In the genomic region with DNA sequence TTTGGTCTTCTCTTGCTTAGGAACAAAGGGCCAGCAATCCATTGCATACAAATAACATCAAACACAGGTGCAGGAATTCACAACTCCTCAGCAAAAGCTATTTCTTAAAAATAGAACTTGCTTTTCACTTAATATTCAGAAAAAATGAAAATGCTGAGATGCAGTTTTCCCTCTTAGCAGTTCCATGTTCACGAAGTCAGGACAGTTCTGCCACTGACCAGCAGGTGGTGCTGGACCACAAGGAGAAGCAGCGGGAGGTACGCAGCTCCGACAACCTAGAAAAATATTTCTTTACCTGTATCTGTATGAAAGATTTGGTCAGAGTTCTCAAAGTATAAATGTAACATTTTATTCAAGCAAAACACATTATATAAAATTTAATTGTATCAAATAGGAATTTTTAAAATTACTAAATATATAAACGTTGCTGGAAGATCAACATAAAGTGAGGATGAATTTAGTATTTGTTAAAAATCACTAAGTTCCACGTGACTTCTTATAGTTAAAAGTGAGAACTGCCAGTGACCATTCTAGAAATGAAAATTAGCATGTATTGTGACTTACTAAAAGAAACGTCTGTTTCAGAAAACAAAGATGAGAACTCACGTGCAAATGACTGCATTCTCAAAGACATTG, we compare ENCODE assay signal across 8 cellular contexts. TPM values are rescaled to one million over a fixed set of nuclear protein-coding genes. Genes with fewer than 3 reads are reported as not detected.
DNase-seq lines count a peak whose midpoint lies in the region; ATAC-seq and TF ChIP-seq lines count a peak whose summit lies in the region.

No MANE protein-coding gene starts in this region.

- peaks cover 3% of the 10 kb centered on the region for H3K4me1 Mint-ChIP-seq in CD8-positive, alpha-beta T cell (ENCODE audit: low read depth)
- H3K4me1 Mint-ChIP-seq in GM23338 (no peaks in the 10 kb centered on the region; the same call in 2 of the 3 replicates), nephron progenitor cell (no peaks in the 10 kb centered on the region)

- POLR2A ChIA-PET in CD8-positive, alpha-beta T cell (lab: Charles Lee): no interaction called here

- intact Hi-C loops in CD8-positive, alpha-beta T cell (cut with DNase I, micrococcal nuclease): loop anchor here in 1 of 2 experiments (1.0 to 5.0 kb wide), 2 partner anchors 99 to 781 kb away; no protein-coding TSS in a partner anchor

- H3K4me3 ChIP-seq in CD8-positive, alpha-beta T cell (ENCODE audit: low read depth, low read length): no peak overlapping the region
- H3K4me3 ChIP-seq in GM23338: no peak overlapping the region

- TF ChIP-seq CTCF in CD8-positive, alpha-beta T cell (IDR thresholded peaks at IDR 0.05): peak; percentile 100
- TF ChIP-seq CTCF in GM23338 (conservative IDR thresholded peaks at IDR 0.05; ENCODE audit: low read depth in 2 of 2) (peak; percentile 92 to 99), nephron progenitor cell (IDR thresholded peaks at IDR 0.05) (peak; percentile 99)

- H3K36me3 ChIP-seq in CD8-positive, alpha-beta T cell (ENCODE audit: insufficient read depth, low read length): no peaks in the 10 kb centered on the region
- no peaks in the 10 kb centered on the region for H3K36me3 ChIP-seq in GM23338 (ENCODE audit: insufficient read depth)

- H3K27ac ChIP-seq in CD8-positive, alpha-beta T cell (ENCODE audit: low read depth, low read length): no peak overlapping the region
- no peak overlapping the region for H3K27ac ChIP-seq in GM23338 (ENCODE audit: low read depth)

- H4K20me1 ChIP-seq in GM23338 (replicated peaks; ENCODE audit: insufficient read depth): peaks cover 23% of the 10 kb centered on the region; the same call in 1 of the 2 replicates

- H3K9me3 ChIP-seq in CD8-positive, alpha-beta T cell (ENCODE audit: low read length): no peaks in the 10 kb centered on the region

- H2AFZ ChIP-seq in GM23338: no peak overlapping the region

- peak; percentile 77 for ATAC-seq in CD8-positive, alpha-beta T cell
- ATAC-seq in GM23338 (no peak), esophagus mucosa (peak; percentile 80), HG03175 (IDR thresholded peaks at IDR 0.05; ENCODE audit: unreplicated experiment) (no peak)

- peaks cover 3% of the 10 kb centered on the region for H3K27me3 ChIP-seq in CD8-positive, alpha-beta T cell (ENCODE audit: insufficient read depth, low read length)
- H3K27me3 ChIP-seq in GM23338 (ENCODE audit: insufficient read depth): peaks cover 10% of the 10 kb centered on the region; the same call in 1 of the 2 replicates

- CTCF ChIA-PET in CD8-positive, alpha-beta T cell (lab: Charles Lee): interaction anchor here (0.6 to 4.9 kb wide), 19 partner anchors 8 to 97 kb away, joined by 3 to 53 read pairs (median 4); no protein-coding TSS in a partner anchor

- peak; percentile 48 to 82 (median 77) for DNase-seq in CD8-positive, alpha-beta T cell
- DNase-seq in GM23338 (ENCODE audit: low spot score): peak; percentile 85
- peak; percentile 51 for DNase-seq in NCI-H510A treated with DMSO at 0.1 percent for 48 hours (lab: John Stamatoyannopoulos, UW)
- DNase-seq in activated CD8-positive, alpha-beta memory T cell treated with anti-CD3 and anti-CD28 coated beads, Interleukin-2, amount 50 U/mL, for 4 hours: peak; percentile 78
- peak; percentile 84 for DNase-seq in nephron progenitor cell
- peak; percentile 18 to 54 (median 44) for DNase-seq in stimulated activated naive CD4-positive, alpha-beta T cell (lab: John Stamatoyannopoulos, UW)

- no peaks in the 10 kb centered on the region for H3K36me3 Mint-ChIP-seq in CD8-positive, alpha-beta T cell
- H3K36me3 Mint-ChIP-seq in GM23338 (ENCODE audit: low read depth) (peaks cover 16% of the 10 kb centered on the region), nephron progenitor cell (ENCODE audit: low read depth) (peaks cover 37% of the 10 kb centered on the region)

- no peak overlapping the region for H3K4me3 Mint-ChIP-seq in CD8-positive, alpha-beta T cell
- H3K4me3 Mint-ChIP-seq in GM23338 (no peak overlapping the region), nephron progenitor cell (no peak overlapping the region)

- no peaks in the 10 kb centered on the region for H3K9me2 ChIP-seq in GM23338 (ENCODE audit: insufficient read depth)

- H3K27me3 Mint-ChIP-seq in CD8-positive, alpha-beta T cell (ENCODE audit: low read depth): peaks cover 9% of the 10 kb centered on the region
- H3K27me3 Mint-ChIP-seq in GM23338 (ENCODE audit: insufficient read depth, low read depth, poor library complexity): peaks cover 10% of the 10 kb centered on the region
- no peaks in the 10 kb centered on the region for H3K27me3 Mint-ChIP-seq in nephron progenitor cell (ENCODE audit: low read depth, poor library complexity)

- H3F3A ChIP-seq in GM23338 (replicated peaks; ENCODE audit: low read depth): no peaks in the 10 kb centered on the region

- H3K4me1 ChIP-seq in CD8-positive, alpha-beta T cell (ENCODE audit: insufficient read depth, low read length): no peaks in the 10 kb centered on the region
- no peaks in the 10 kb centered on the region; the same call in 1 of the 2 replicates for H3K4me1 ChIP-seq in GM23338 (ENCODE audit: insufficient read depth)

- no peak overlapping the region for H3K4me2 ChIP-seq in GM23338

- H3K79me2 ChIP-seq in GM23338 (replicated peaks; ENCODE audit: insufficient read depth): no peaks in the 10 kb centered on the region; the same call in 1 of the 2 replicates

- no peaks in the 10 kb centered on the region for H3K9me3 Mint-ChIP-seq in CD8-positive, alpha-beta T cell
- peaks cover 3% of the 10 kb centered on the region; the same call in 1 of the 3 replicates for H3K9me3 Mint-ChIP-seq in GM23338
- H3K9me3 Mint-ChIP-seq in nephron progenitor cell: peaks cover 6% of the 10 kb centered on the region

- no peak overlapping the region for H3K27ac Mint-ChIP-seq in CD8-positive, alpha-beta T cell
- H3K27ac Mint-ChIP-seq in GM23338: no peak overlapping the region
- no peak overlapping the region for H3K27ac Mint-ChIP-seq in nephron progenitor cell

TF ChIP-seq in GM23338, 12 proteins besides CTCF, POLR2A, EP300 and RAD21:
- TF ChIP-seq POLR2AphosphoS5 (IDR thresholded peaks at IDR 0.05; ENCODE audit: low read depth) (no peak), JUNB (IDR thresholded peaks at IDR 0.05; ENCODE audit: unreplicated experiment) (no peak), NANOG (IDR thresholded peaks at IDR 0.05; ENCODE audit: borderline replicate concordance) (no peak), STAT1 (IDR thresholded peaks at IDR 0.05; ENCODE audit: unreplicated experiment) (no peak), ZNF331 (CRISPR knock-in tag; IDR thresholded peaks at IDR 0.05; ENCODE audit: low read depth) (no peak), EZH2phosphoT487 (IDR thresholded peaks at IDR 0.05; ENCODE audit: unreplicated experiment) (no peak), CREB1 (CRISPR knock-in tag; IDR thresholded peaks at IDR 0.05; ENCODE audit: low read depth) (no peak), EZH2 (IDR thresholded peaks at IDR 0.05; ENCODE audit: low read depth, unreplicated experiment) (no peak)
- TF ChIP-seq, protein P1, sequence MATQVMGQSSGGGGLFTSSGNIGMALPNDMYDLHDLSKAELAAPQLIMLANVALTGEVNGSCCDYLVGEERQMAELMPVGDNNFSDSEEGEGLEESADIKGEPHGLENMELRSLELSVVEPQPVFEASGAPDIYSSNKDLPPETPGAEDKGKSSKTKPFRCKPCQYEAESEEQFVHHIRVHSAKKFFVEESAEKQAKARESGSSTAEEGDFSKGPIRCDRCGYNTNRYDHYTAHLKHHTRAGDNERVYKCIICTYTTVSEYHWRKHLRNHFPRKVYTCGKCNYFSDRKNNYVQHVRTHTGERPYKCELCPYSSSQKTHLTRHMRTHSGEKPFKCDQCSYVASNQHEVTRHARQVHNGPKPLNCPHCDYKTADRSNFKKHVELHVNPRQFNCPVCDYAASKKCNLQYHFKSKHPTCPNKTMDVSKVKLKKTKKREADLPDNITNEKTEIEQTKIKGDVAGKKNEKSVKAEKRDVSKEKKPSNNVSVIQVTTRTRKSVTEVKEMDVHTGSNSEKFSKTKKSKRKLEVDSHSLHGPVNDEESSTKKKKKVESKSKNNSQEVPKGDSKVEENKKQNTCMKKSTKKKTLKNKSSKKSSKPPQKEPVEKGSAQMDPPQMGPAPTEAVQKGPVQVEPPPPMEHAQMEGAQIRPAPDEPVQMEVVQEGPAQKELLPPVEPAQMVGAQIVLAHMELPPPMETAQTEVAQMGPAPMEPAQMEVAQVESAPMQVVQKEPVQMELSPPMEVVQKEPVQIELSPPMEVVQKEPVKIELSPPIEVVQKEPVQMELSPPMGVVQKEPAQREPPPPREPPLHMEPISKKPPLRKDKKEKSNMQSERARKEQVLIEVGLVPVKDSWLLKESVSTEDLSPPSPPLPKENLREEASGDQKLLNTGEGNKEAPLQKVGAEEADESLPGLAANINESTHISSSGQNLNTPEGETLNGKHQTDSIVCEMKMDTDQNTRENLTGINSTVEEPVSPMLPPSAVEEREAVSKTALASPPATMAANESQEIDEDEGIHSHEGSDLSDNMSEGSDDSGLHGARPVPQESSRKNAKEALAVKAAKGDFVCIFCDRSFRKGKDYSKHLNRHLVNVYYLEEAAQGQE (IDR thresholded peaks at IDR 0.05; ENCODE audit: unreplicated experiment): no peak
TF ChIP-seq in GM23338: peak in this region for 0.

RNA-seq across cellular contexts. Expression of a gene that starts 48.8 kb away (rescaled TPM):
- total RNA-seq in CD8-positive, alpha-beta T cell: 100 to 1,000 TPM in 1 of 2 experiments, 10 to 100 TPM in 1; 96.7 to 100 TPM
- total RNA-seq in GM23338 (2014; rRNA removed; shearing (Covaris generic)): 53.6 and 66.4 TPM in 2 replicates
- 18.5 and 19.3 TPM in 2 replicates for polyA plus RNA-seq in GM23338 (2016; fragmentation: Nextera tagmentation; extraction: Ambion mirVana)
- total RNA-seq in esophagus mucosa: 13.3 TPM

Comparison
In these comparisons a context has a peak if more than half of its experiments do, and no peak if none do; other contexts are left out.
1. ATAC-seq: peak in CD8-positive, alpha-beta T cell (single experiment) and esophagus mucosa (single experiment); none in GM23338 (single experiment) and HG03175 (single experiment).
2. Peak in every context shown above with its lines, with median percentiles within 50 percentile points of each other: DNase-seq and CTCF ChIP-seq.